Comparison of ENCODE assay signal across 1 cellular context in genomic region chr2:72833084-72833714, GRCh38.
TF ChIP-seq lines count a peak whose summit lies in the region.

No MANE protein-coding gene starts in this region.

TF ChIP-seq in endothelial cell of umbilical vein, 7 proteins besides CTCF, POLR2A, EP300 and RAD21:
- TF ChIP-seq MYC (IDR thresholded peaks at IDR 0.05; ENCODE audit: low read depth, low read length) (no peak), MAX (IDR thresholded peaks at IDR 0.05; ENCODE audit: insufficient read depth, insufficient read length) (no peak), FOS (IDR thresholded peaks at IDR 0.05; ENCODE audit: borderline replicate concordance, insufficient read depth, low read length) (peak; percentile 63), GATA2 (IDR thresholded peaks at IDR 0.05; ENCODE audit: insufficient read depth, insufficient read length, low read depth, low read length) (peak; percentile 83), JUN (IDR thresholded peaks at IDR 0.05; ENCODE audit: borderline replicate concordance, insufficient read depth, insufficient read length, low read depth) (no peak)
